ENCODE assay signal across 1 cellular context in genomic region chr6:110338820-110339470, GRCh38.
TF ChIP-seq lines count a peak whose summit lies in the region.

No MANE protein-coding gene starts in this region.

TF ChIP-seq in SK-N-SH treated with all-trans-retinoic acid at 6 μM for 48 hours, 23 proteins besides CTCF, POLR2A, EP300 and RAD21:
- TF ChIP-seq ZNF70 (CRISPR knock-in tag; IDR thresholded peaks at IDR 0.05): no peak
- peak; percentile 82 for TF ChIP-seq ISL1 (CRISPR knock-in tag; IDR thresholded peaks at IDR 0.05)
TF ChIP-seq in SK-N-SH treated with all-trans-retinoic acid at 6 μM for 48 hours: peak in this region for 1.
